In genomic region chr12:27610380-27610779, GRCh38 we compare ENCODE assay signal across 13 cellular contexts.
A peak's percentile ranks its signal among the peaks of the same experiment; 100 is the strongest.
DNase-seq lines count a peak whose midpoint lies in the region; ATAC-seq and TF ChIP-seq lines count a peak whose summit lies in the region.
"Had no signal": no experiment of that assay in that cellular context is flagged by ENCODE, and none has a peak within 500 bp of the region (broad histone marks: within the 10 kb centered on the region; RNA-seq: fewer than 3 reads in every experiment).

No MANE protein-coding gene starts in this region.

- no peaks in the 10 kb centered on the region for H3K36me3 Mint-ChIP-seq in activated CD8-positive, alpha-beta T cell treated with anti-CD3 and anti-CD28 coated beads for 36 hours (ENCODE audit: low read depth)

- H3K9me3 ChIP-seq in left ventricle myocardium inferior (replicated peaks) (no peaks in the 10 kb centered on the region), heart right ventricle (no peaks in the 10 kb centered on the region), adrenal gland (replicated peaks in 1 of 3) (no peaks in the 10 kb centered on the region), uterus (no peaks in the 10 kb centered on the region)
- H3K9me3 ChIP-seq: neutrophil had no signal

- H3K36me3 ChIP-seq in left ventricle myocardium inferior: no peaks in the 10 kb centered on the region
- peaks cover 0 to 8% (median 0%) of the 10 kb centered on the region in 9 donors for H3K36me3 ChIP-seq in heart right ventricle
- H3K36me3 ChIP-seq in adrenal gland (replicated peaks in 1 of 2): no peaks in the 10 kb centered on the region
- no peaks in the 10 kb centered on the region for H3K36me3 ChIP-seq in uterus
- H3K36me3 ChIP-seq: neutrophil had no signal

- no peak overlapping the region for H3K4me3 Mint-ChIP-seq in activated CD8-positive, alpha-beta T cell treated with anti-CD3 and anti-CD28 coated beads for 36 hours
- H3K4me3 Mint-ChIP-seq: B cell; stimulated activated naive CD8-positive, alpha-beta T cell treated with anti-CD3 and anti-CD28 coated beads, Interleukin-15, amount 100 ng/mL, for 72 hours had no signal

- DNase-seq in left ventricle myocardium inferior (no peak), heart right ventricle (no peak), adrenal gland (peak in 5 of 7 donors; percentile 13 to 59 (median 40)), foreskin keratinocyte (peak; percentile 74 to 86), uterus (no peak), HuH-7 (ENCODE audit: low spot score) (no peak), DMS53 (lab: John Stamatoyannopoulos, UW) (no peak)
- DNase-seq in activated CD8-positive, alpha-beta T cell treated with anti-CD3 and anti-CD28 coated beads for 36 hours: no peak
- DNase-seq: activated CD8-positive, alpha-beta memory T cell treated with anti-CD3 and anti-CD28 coated beads, Interleukin-2, amount 50 U/mL, for 4 hours; NCI-H82; stimulated activated naive CD8-positive, alpha-beta T cell treated with anti-CD3 and anti-CD28 coated beads, Interleukin-15, amount 100 ng/mL, for 72 hours had no signal

- TF ChIP-seq POLR2A in adrenal gland (IDR thresholded peaks at IDR 0.05) (no peak), uterus (IDR thresholded peaks at IDR 0.05) (no peak)

- H3K27ac ChIP-seq in left ventricle myocardium inferior (replicated peaks) (peak overlapping the region; percentile 1), heart right ventricle (peak overlapping the region in 2 of 10 donors; percentile 14 to 18), adrenal gland (peak overlapping the region in 2 of 5 donors; percentile 3 to 32), foreskin keratinocyte (peak overlapping the region; percentile 3), uterus (peak overlapping the region; percentile 39 to 71)
- H3K27ac ChIP-seq: neutrophil had no signal

- POLR2A ChIA-PET in activated CD8-positive, alpha-beta T cell treated with anti-CD3 and anti-CD28 coated beads for 36 hours (lab: Charles Lee): interaction anchor here (0.8 kb wide), 1 partner anchor 44 kb away, joined by 3 read pairs; no protein-coding TSS in a partner anchor

- H3K9me3 Mint-ChIP-seq in activated CD8-positive, alpha-beta T cell treated with anti-CD3 and anti-CD28 coated beads for 36 hours: no peaks in the 10 kb centered on the region
- H3K9me3 Mint-ChIP-seq: stimulated activated naive CD8-positive, alpha-beta T cell treated with anti-CD3 and anti-CD28 coated beads, Interleukin-15, amount 100 ng/mL, for 72 hours had no signal

- H3K4me3 ChIP-seq in left ventricle myocardium inferior (no peak overlapping the region), heart right ventricle (no peak overlapping the region), adrenal gland (no peak overlapping the region), uterus (no peak overlapping the region)

- no peaks in the 10 kb centered on the region for H3K4me1 Mint-ChIP-seq in activated CD8-positive, alpha-beta T cell treated with anti-CD3 and anti-CD28 coated beads for 36 hours (ENCODE audit: low read depth)
- H3K4me1 Mint-ChIP-seq: B cell; stimulated activated naive CD8-positive, alpha-beta T cell treated with anti-CD3 and anti-CD28 coated beads, Interleukin-15, amount 100 ng/mL, for 72 hours had no signal

- H3K27me3 Mint-ChIP-seq in activated CD8-positive, alpha-beta T cell treated with anti-CD3 and anti-CD28 coated beads for 36 hours: no peaks in the 10 kb centered on the region
- H3K27me3 Mint-ChIP-seq: B cell; stimulated activated naive CD8-positive, alpha-beta T cell treated with anti-CD3 and anti-CD28 coated beads, Interleukin-15, amount 100 ng/mL, for 72 hours had no signal

- WGBS in heart right ventricle, 2 donors: 89 to 91% methylated on average over 2 of the region's 2 CpGs
- WGBS in adrenal gland, 4 donors: 42 to 59% (median 49%) methylated on average over 2 of the region's 2 CpGs

- H3K27me3 ChIP-seq in left ventricle myocardium inferior (ENCODE audit: low read depth): no peaks in the 10 kb centered on the region
- no peaks in the 10 kb centered on the region for H3K27me3 ChIP-seq in heart right ventricle
- H3K27me3 ChIP-seq in adrenal gland: no peaks in the 10 kb centered on the region
- no peaks in the 10 kb centered on the region for H3K27me3 ChIP-seq in foreskin keratinocyte
- no peaks in the 10 kb centered on the region for H3K27me3 ChIP-seq in uterus
- H3K27me3 ChIP-seq: neutrophil had no signal

- CTCF ChIA-PET in activated CD8-positive, alpha-beta T cell treated with anti-CD3 and anti-CD28 coated beads for 36 hours (lab: Charles Lee): interaction anchor here (0.8 kb wide), 1 partner anchor 11 kb away, joined by 3 read pairs; no protein-coding TSS in a partner anchor

- ATAC-seq in heart right ventricle: no peak
- peak; percentile 75 for ATAC-seq in foreskin keratinocyte
- ATAC-seq in activated CD8-positive, alpha-beta T cell treated with anti-CD3 and anti-CD28 coated beads for 36 hours: no peak
- ATAC-seq: stimulated activated naive CD8-positive, alpha-beta T cell treated with anti-CD3 and anti-CD28 coated beads, Interleukin-15, amount 100 ng/mL, for 72 hours had no signal

- TF ChIP-seq CTCF in left ventricle myocardium inferior (IDR thresholded peaks at IDR 0.05; ENCODE audit: borderline replicate concordance): no peak
- TF ChIP-seq CTCF in heart right ventricle (IDR thresholded peaks at IDR 0.05): no peak
- no peak for TF ChIP-seq CTCF in adrenal gland (IDR thresholded peaks at IDR 0.05)
- no peak for TF ChIP-seq CTCF in foreskin keratinocyte (conservative IDR thresholded peaks at IDR 0.05)
- no peak for TF ChIP-seq CTCF in uterus (IDR thresholded peaks at IDR 0.05)
- no peak for TF ChIP-seq CTCF in activated CD8-positive, alpha-beta T cell treated with anti-CD3 and anti-CD28 coated beads for 36 hours (IDR thresholded peaks at IDR 0.05)

- no peak overlapping the region for H3K27ac Mint-ChIP-seq in activated CD8-positive, alpha-beta T cell treated with anti-CD3 and anti-CD28 coated beads for 36 hours
- H3K27ac Mint-ChIP-seq: B cell; stimulated activated naive CD8-positive, alpha-beta T cell treated with anti-CD3 and anti-CD28 coated beads, Interleukin-15, amount 100 ng/mL, for 72 hours had no signal

- H3K4me1 ChIP-seq in left ventricle myocardium inferior: peaks cover 98% of the 10 kb centered on the region
- H3K4me1 ChIP-seq in heart right ventricle: peaks cover 3 to 91% (median 59%) of the 10 kb centered on the region in 9 donors
- H3K4me1 ChIP-seq in adrenal gland (replicated peaks in 1 of 2): peaks cover 9 to 32% of the 10 kb centered on the region in 2 donors
- peaks cover 52% of the 10 kb centered on the region for H3K4me1 ChIP-seq in foreskin keratinocyte
- peaks cover 0 to 6% of the 10 kb centered on the region in 2 donors for H3K4me1 ChIP-seq in uterus

- intact Hi-C loops in left ventricle myocardium inferior (cut with micrococcal nuclease): no loop called here
- intact Hi-C loops in heart right ventricle (cut with DNase I): no loop called here
- intact Hi-C loops in adrenal gland (cut with DNase I): no loop called here
- intact Hi-C loops in uterus (cut with DNase I; ENCODE audit: low total_unique reads): no loop called here
- intact Hi-C loops in activated CD8-positive, alpha-beta T cell treated with anti-CD3 and anti-CD28 coated beads for 36 hours (cut with micrococcal nuclease): no loop called here

Comparison
In these comparisons a context has a peak if more than half of its experiments do, and no peak if none do; other contexts are left out.
1. DNase-seq: peak in adrenal gland (5 of 7) and foreskin keratinocyte (2 of 2); none in left ventricle myocardium inferior (single experiment), heart right ventricle (0 of 2), uterus (0 of 2), activated CD8-positive, alpha-beta T cell treated with anti-CD3 and anti-CD28 coated beads for 36 hours (single experiment), HuH-7 (single experiment) and DMS53 (single experiment).